Comparison of ENCODE assay signal across 19 cellular contexts in the genomic region with DNA sequence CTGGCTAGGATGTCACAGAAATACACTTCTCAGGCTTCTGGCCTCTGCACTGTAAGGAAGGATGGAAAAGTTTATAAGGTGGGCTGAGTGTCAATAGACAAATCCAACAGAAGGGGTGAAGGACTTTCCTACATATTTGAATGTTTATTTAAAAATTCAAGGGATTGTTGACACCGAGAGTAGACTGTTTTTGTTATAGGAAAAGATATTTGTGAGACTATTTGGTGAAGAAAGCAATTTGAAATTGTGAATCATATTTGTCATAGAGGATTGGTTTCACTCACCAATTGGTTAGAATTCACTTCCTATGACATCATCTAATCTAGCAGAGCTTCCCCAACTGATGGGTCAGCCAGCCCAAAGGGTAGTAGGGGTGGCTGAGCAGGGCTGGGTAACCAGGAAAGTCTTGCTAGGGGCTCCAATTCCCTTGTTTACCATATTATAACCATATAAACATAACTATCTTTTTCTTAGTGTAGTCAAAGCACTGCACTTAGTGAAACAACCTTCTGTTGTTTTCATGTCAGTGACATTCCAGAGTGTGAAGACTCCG. TPM values are rescaled to one million over a fixed set of nuclear protein-coding genes. Genes with fewer than 3 reads are reported as not detected.
"Had no signal": no experiment of that assay in that cellular context is flagged by ENCODE, and none has a peak within 500 bp of the region (broad histone marks: within the 10 kb centered on the region; RNA-seq: fewer than 3 reads in every experiment).

No MANE protein-coding gene starts in this region.

- H3K9me3 ChIP-seq: neutrophil, psoas muscle, testis, upper lobe of right lung had no signal

- H3K4me3 ChIP-seq: heart left ventricle, psoas muscle, skin epidermis, testis, tibial nerve, upper lobe of right lung had no signal

- FAIRE-seq: endometrium, frontal cortex had no signal

- H3K4me3 Mint-ChIP-seq: naive thymus-derived CD8-positive, alpha-beta T cell; stimulated activated naive B cell treated with anti-CD40 and anti-IgM and Interleukin-4, amounts not matched to agents 10 μg/mL and 1 μg/mL and 100 μg/mL, for 72 hours; stimulated activated naive CD8-positive, alpha-beta T cell treated with anti-CD3 and anti-CD28 coated beads, Interleukin-15, amount 100 ng/mL, for 72 hours had no signal

- H3K4me1 ChIP-seq: heart left ventricle, psoas muscle, testis, tibial nerve, upper lobe of right lung had no signal

- ATAC-seq: esophagus mucosa; heart left ventricle; naive thymus-derived CD8-positive, alpha-beta T cell; psoas muscle; sciatic nerve; stimulated activated naive B cell treated with anti-CD40 and anti-IgM and Interleukin-4, amounts not matched to agents 10 μg/mL and 1 μg/mL and 100 μg/mL, for 72 hours; stimulated activated naive CD8-positive, alpha-beta T cell treated with anti-CD3 and anti-CD28 coated beads, Interleukin-15, amount 100 ng/mL, for 72 hours; upper lobe of right lung had no signal

- H3K27ac ChIP-seq: heart left ventricle, neutrophil, psoas muscle, skin epidermis, testis, tibial nerve, upper lobe of right lung had no signal

- H3K27ac Mint-ChIP-seq: naive thymus-derived CD8-positive, alpha-beta T cell; stimulated activated naive B cell treated with anti-CD40 and anti-IgM and Interleukin-4, amounts not matched to agents 10 μg/mL and 1 μg/mL and 100 μg/mL, for 72 hours; stimulated activated naive CD8-positive, alpha-beta T cell treated with anti-CD3 and anti-CD28 coated beads, Interleukin-15, amount 100 ng/mL, for 72 hours had no signal

- H3K4me1 Mint-ChIP-seq: naive thymus-derived CD8-positive, alpha-beta T cell; stimulated activated naive B cell treated with anti-CD40 and anti-IgM and Interleukin-4, amounts not matched to agents 10 μg/mL and 1 μg/mL and 100 μg/mL, for 72 hours; stimulated activated naive CD8-positive, alpha-beta T cell treated with anti-CD3 and anti-CD28 coated beads, Interleukin-15, amount 100 ng/mL, for 72 hours had no signal

- H3K36me3 ChIP-seq: heart left ventricle, neutrophil, tibial nerve, upper lobe of right lung had no signal

- H3K27me3 ChIP-seq: testis, tibial nerve, upper lobe of right lung had no signal

- DNase-seq: effector memory CD4-positive, alpha-beta T cell; heart left ventricle; hippocampal formation; naive thymus-derived CD8-positive, alpha-beta T cell; psoas muscle; retina; stimulated activated CD4-positive, alpha-beta T cell treated with anti-CD3 and anti-CD28 coated beads, Interleukin-2, amount 100 ng/mL, for 24 hours; stimulated activated CD4-positive, alpha-beta T cell treated with anti-CD3 and anti-CD28 coated beads, Interleukin-4, amount 100 ng/mL, for 4 hours; stimulated activated naive B cell treated with anti-CD40 and anti-IgM and Interleukin-4, amounts not matched to agents 10 μg/mL and 1 μg/mL and 100 μg/mL, for 72 hours; stimulated activated naive CD8-positive, alpha-beta T cell treated with anti-CD3 and anti-CD28 coated beads, Interleukin-15, amount 100 ng/mL, for 72 hours; testis; upper lobe of right lung had no signal

RNA-seq across cellular contexts. Expression of a gene that starts 14.9 kb away (rescaled TPM):
- polyA plus RNA-seq: naive thymus-derived CD8-positive, alpha-beta T cell had no signal
